In the genomic region with DNA sequence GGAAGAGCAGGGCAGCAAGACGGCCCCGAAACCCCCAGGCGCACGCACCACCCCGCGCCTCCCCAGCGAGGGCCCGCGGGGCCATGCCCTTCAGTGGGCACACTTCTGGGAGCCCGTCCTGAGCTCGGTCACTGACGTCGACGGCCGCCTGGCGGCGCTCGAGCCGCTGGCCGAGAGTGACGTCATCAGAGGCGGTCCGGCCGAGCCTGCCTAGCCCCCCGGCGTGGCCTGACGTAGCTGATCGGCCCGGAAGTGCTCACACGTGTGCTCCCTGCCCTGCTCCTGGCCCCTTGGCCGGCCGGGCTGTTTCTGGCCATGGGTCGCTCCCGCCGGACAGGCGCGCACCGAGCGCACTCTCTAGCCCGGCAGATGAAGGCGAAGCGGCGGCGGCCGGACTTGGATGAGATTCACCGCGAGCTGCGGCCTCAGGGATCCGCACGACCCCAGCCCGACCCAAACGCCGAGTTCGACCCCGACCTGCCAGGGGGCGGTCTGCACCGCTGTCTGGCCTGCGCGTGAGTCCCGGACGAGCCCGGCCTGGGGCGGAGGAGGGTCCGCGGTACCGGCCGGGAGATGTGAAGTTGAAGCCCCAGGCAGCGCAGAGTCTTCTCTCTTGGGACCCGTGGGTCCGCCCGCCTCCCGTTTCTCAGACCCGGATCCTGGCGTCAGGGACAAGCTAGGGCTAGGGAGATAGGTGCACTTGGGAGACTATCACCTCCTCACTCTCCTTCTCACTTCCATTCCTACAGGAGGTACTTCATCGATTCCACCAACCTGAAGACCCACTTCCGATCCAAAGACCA, we compare ENCODE assay signal across 8 cellular contexts. TPM values are rescaled to one million over a fixed set of nuclear protein-coding genes. Genes with fewer than 3 reads are reported as not detected.
A peak's percentile ranks its signal among the peaks of the same experiment; 100 is the strongest.
DNase-seq lines count a peak whose midpoint lies in the region; TF ChIP-seq lines count a peak whose summit lies in the region.

A gene (plus strand): TSS at position 240 of the 803 bp plus-strand sequence. CDS start 76 bp downstream, at position 316.

- H2AFZ ChIP-seq in neuron (ENCODE audit: low read depth, low read length): peak within 1 kb of the TSS; percentile 76

- H3K27me3 ChIP-seq in SJCRH30 (no peaks in the 10 kb centered on the region), neuron (ENCODE audit: insufficient read depth, low read length) (peaks cover 2% of the 10 kb centered on the region)

- DNase-seq in G401 (ENCODE audit: low spot score) (peak; percentile 91), GOT3 (lab: John Stamatoyannopoulos, UW) (peak; percentile 72), LNCaP clone FGC (ENCODE audit: low read depth) (peak; percentile 39), SJCRH30 (peak; percentile 93 to 94), foreskin fibroblast (peak; percentile 89 to 96), stromal cell of bone marrow (ENCODE audit: low read depth) (peak; percentile 80)
- DNase-seq in activated gamma-delta T cell treated with anti-CD3 and anti-CD28 coated beads, Interleukin-2, amount 50 U/mL, for 16 hours (ENCODE audit: low read depth): peak; percentile 79

- in situ Hi-C loops in G401 (cut with HindIII; ENCODE audit: low sequenced_read_pairs): loop anchor here (5.0 kb wide), 1 partner anchor 68 kb away; no protein-coding TSS in a partner anchor

- peak within 1 kb of the TSS; percentile 78 for H3K4me3 ChIP-seq in LNCaP clone FGC (ENCODE audit: low read depth, low read length)
- H3K4me3 ChIP-seq in SJCRH30: peak within 1 kb of the TSS; percentile 92
- peak within 1 kb of the TSS; percentile 80 to 90 for H3K4me3 ChIP-seq in foreskin fibroblast (ENCODE audit: low read depth in 1 of 2, low read length in 2 of 2)
- H3K4me3 ChIP-seq in neuron (ENCODE audit: low read length): peak within 1 kb of the TSS; percentile 64

- H3K4me1 ChIP-seq in SJCRH30 (peaks cover 42% of the 10 kb centered on the region), neuron (ENCODE audit: insufficient read depth, low read length) (peaks cover 30% of the 10 kb centered on the region)

- TF ChIP-seq CTCF in LNCaP clone FGC (IDR thresholded peaks at IDR 0.05; ENCODE audit: control insufficient read depth, extremely low read depth, insufficient read depth): peak; percentile 80
- peak; percentile 84 for TF ChIP-seq CTCF in foreskin fibroblast (IDR thresholded peaks at IDR 0.05; ENCODE audit: low read depth, low read length)

- H3K36me3 ChIP-seq in SJCRH30: no peaks in the 10 kb centered on the region
- peaks cover 3% of the 10 kb centered on the region for H3K36me3 ChIP-seq in neuron (ENCODE audit: insufficient read depth, low read length)

- no peaks in the 10 kb centered on the region for H3K9me3 ChIP-seq in SJCRH30 (replicated peaks)
- H3K9me3 ChIP-seq in neuron (ENCODE audit: low read length): no peaks in the 10 kb centered on the region

- H3K27ac ChIP-seq in SJCRH30: peak within 1 kb of the TSS; percentile 54

RNA-seq across cellular contexts. Expression of the gene that starts here (rescaled TPM):
- 46.4 and 97.1 TPM in 2 replicates for total RNA-seq in G401 (2014; rRNA removed; shearing (Covaris generic))
- 27.4 and 38.8 TPM in 2 replicates for total RNA-seq in SJCRH30 (2014; rRNA removed; shearing (Covaris generic))

Comparison
In these comparisons a context has a peak if more than half of its experiments do, and no peak if none do; other contexts are left out.
1. Peak in every context shown above with its lines: DNase-seq, H3K4me3 ChIP-seq and H3K27ac ChIP-seq.
2. DNase-seq: peak in every context shown above with its lines; median percentile 94 in SJCRH30; 92 in foreskin fibroblast; 91 in G401; 80 in stromal cell of bone marrow; 79 in activated gamma-delta T cell treated with anti-CD3 and anti-CD28 coated beads, Interleukin-2, amount 50 U/mL, for 16 hours; 72 in GOT3; 39 in LNCaP clone FGC.